8 cellular contexts compared by ENCODE assay signal in the genomic region with DNA sequence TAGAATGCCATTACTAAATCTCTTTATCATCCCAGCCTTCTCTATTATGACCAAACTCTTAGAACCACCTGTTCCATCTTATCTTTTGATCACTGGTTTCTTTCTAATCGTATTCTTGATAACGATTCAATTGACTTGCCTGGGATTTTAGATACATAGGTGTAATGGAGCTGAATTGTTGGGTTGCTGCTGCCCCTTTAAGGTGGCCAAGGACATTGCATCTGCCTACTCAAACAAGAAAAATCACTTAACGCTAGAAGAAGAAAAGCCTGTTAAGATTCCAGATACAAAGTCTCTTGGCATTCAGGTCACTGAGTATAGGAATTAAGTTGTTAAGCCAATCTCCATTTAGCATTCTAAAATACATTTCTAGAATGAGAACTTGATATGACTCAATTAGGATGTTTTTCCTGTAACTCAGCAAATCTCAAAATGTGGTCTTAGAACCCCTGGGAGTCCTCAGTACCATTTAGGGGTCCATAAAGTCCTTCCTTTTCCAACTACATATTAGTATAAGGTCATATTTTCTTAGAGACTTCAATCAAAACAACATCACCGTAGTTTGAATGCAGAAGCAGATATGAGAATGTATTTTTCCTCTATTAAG. TPM values are rescaled to one million over a fixed set of nuclear protein-coding genes. Genes with fewer than 3 reads are reported as not detected.
DNase-seq lines count a peak whose midpoint lies in the region; ATAC-seq and TF ChIP-seq lines count a peak whose summit lies in the region.

No MANE protein-coding gene starts in this region.

- H3K4me3 ChIP-seq in GM23248 = no peak overlapping the region
- H3K4me3 ChIP-seq in kidney epithelial cell (ENCODE audit: low read depth, low read length) = no peak overlapping the region
- H3K4me3 ChIP-seq in thyroid gland (replicated peaks in 1 of 3) = no peak overlapping the region

- DNase-seq in COLO829 (ENCODE audit: low spot score) = peak; percentile 34
- DNase-seq in GM23248 = peak; percentile 60
- peak; percentile 7 for DNase-seq in NCI-H524 treated with DMSO at 0.1 percent for 48 hours (lab: John Stamatoyannopoulos, UW)
- peak; percentile 18 to 63 for DNase-seq in T47D (ENCODE audit: low read depth in 1 of 2, low spot score in 1 of 2)
- no peak for DNase-seq in kidney epithelial cell (ENCODE audit: low read depth)
- DNase-seq in thyroid gland = peak; percentile 56 to 63
- DNase-seq in effector CD4-positive, alpha-beta T cell = no peak

- in situ Hi-C loops in GM23248 (cut with MboI) (no loop called here), T47D (cut with HindIII; ENCODE audit: low pct_unique_long_range_greater_than_20kb, low sequenced_read_pairs) (no loop called here)

- 0 out of 2 replicates have a peak, but pooled peaks cover 11% of the 10 kb centered on the region for H3K4me1 ChIP-seq in GM23248 (ENCODE audit: insufficient read depth)
- peaks cover 0 to 3% of the 10 kb centered on the region in 2 donors for H3K4me1 ChIP-seq in thyroid gland

- ATAC-seq in HG02610 (IDR thresholded peaks at IDR 0.05; ENCODE audit: unreplicated experiment) = no peak

- H3K27me3 ChIP-seq in GM23248 (replicated peaks; ENCODE audit: insufficient read depth) (no peaks in the 10 kb centered on the region), kidney epithelial cell (ENCODE audit: control insufficient read depth, insufficient read depth, low read length) (no peaks in the 10 kb centered on the region), thyroid gland (no peaks in the 10 kb centered on the region)

- peaks cover 12% of the 10 kb centered on the region; the same call in 1 of the 2 replicates for H4K20me1 ChIP-seq in GM23248 (ENCODE audit: insufficient read depth)

- H2AFZ ChIP-seq in GM23248 = no peak overlapping the region

- H3K4me2 ChIP-seq in GM23248 (ENCODE audit: unreplicated experiment) = peak overlapping the region; percentile 31

- 31 to 33% methylated on average over 4 of the region's 4 CpGs for WGBS in GM23248 (ENCODE audit: low coverage in 1 of 2, low lambda C conversion rate in 2 of 2, missing lambda C conversion rate in 2 of 2), 2 experiments
- 7 to 12% methylated on average over 4 of the region's 4 CpGs for WGBS in thyroid gland, 2 donors

- no peaks in the 10 kb centered on the region for H3F3A ChIP-seq in GM23248 (ENCODE audit: insufficient read depth)

- H3K27ac ChIP-seq in GM23248 (no peak overlapping the region), thyroid gland (peak overlapping the region in 1 of 3 donors; percentile 22)

- H3K9ac ChIP-seq in GM23248 = no peak overlapping the region

- H3K9me3 ChIP-seq in GM23248 (ENCODE audit: low read depth) (no peaks in the 10 kb centered on the region), thyroid gland (no peaks in the 10 kb centered on the region)

- no peak for TF ChIP-seq POLR2A in thyroid gland (IDR thresholded peaks at IDR 0.05)

- H3K79me2 ChIP-seq in GM23248 (ENCODE audit: insufficient read depth) = peaks cover 86% of the 10 kb centered on the region

- no peaks in the 10 kb centered on the region for H3K9me2 ChIP-seq in GM23248 (ENCODE audit: insufficient read depth)

- TF ChIP-seq CTCF in kidney epithelial cell (IDR thresholded peaks at IDR 0.05; ENCODE audit: insufficient read depth, low read length, poor library complexity, severe bottlenecking) = peak; percentile 79
- peak in 5 of 6 experiments; percentile 42 to 93 (median 86) for TF ChIP-seq CTCF in thyroid gland (IDR thresholded peaks at IDR 0.05)

- H3K36me3 ChIP-seq in GM23248 (ENCODE audit: low read depth) (peaks cover 6% of the 10 kb centered on the region; the same call in 1 of the 2 replicates), kidney epithelial cell (ENCODE audit: control insufficient read depth, insufficient read depth, low read length) (no peaks in the 10 kb centered on the region), thyroid gland (no peaks in the 10 kb centered on the region)

- intact Hi-C loops in thyroid gland (cut with DNase I) = no loop called here

RNA-seq across cellular contexts. Expression of gene NEXN, which starts 12.4 kb away (rescaled TPM):
- total RNA-seq in GM23248 (2014; rRNA removed; shearing (Covaris generic)) = 11.4 and 17.2 TPM in 2 replicates
- 69.0 and 70.4 TPM in 2 replicates for polyA plus RNA-seq in GM23248 (2016; fragmentation: Nextera tagmentation; extraction: Ambion mirVana)
- total RNA-seq in kidney epithelial cell (4.6 and 6.6 TPM in 2 replicates), thyroid gland (10 to 100 TPM in 3 of 4 donors, 1 to 10 TPM in 1; 5.7 to 16.5 (median 11.0) TPM)

Comparison
In these comparisons a context has a peak if more than half of its experiments do, and no peak if none do; other contexts are left out.
1. DNase-seq: peak in COLO829 (single experiment), GM23248 (single experiment), NCI-H524 treated with DMSO at 0.1 percent for 48 hours (single experiment), T47D (2 of 2) and thyroid gland (2 of 2); none in kidney epithelial cell (single experiment) and effector CD4-positive, alpha-beta T cell (single experiment).